Comparison of ENCODE assay signal across 8 cellular contexts in genomic region chr4:37603070-37603468, GRCh38.
A peak's percentile ranks its signal among the peaks of the same experiment; 100 is the strongest.
DNase-seq lines count a peak whose midpoint lies in the region; ATAC-seq and TF ChIP-seq lines count a peak whose summit lies in the region.
"Had no signal": no experiment of that assay in that cellular context is flagged by ENCODE, and none has a peak within 500 bp of the region (broad histone marks: within the 10 kb centered on the region; RNA-seq: fewer than 3 reads in every experiment).

No MANE protein-coding gene starts in this region.

- no peaks in the 10 kb centered on the region for H3K36me3 Mint-ChIP-seq in activated CD4-positive, alpha-beta T cell treated with anti-CD3 and anti-CD28 coated beads for 36 hours (ENCODE audit: low read depth)

- peak; percentile 99 for TF ChIP-seq CTCF in GM12872 (IDR thresholded peaks at IDR 0.05; ENCODE audit: insufficient read depth, low read depth, low read length)

- H3K9me3 Mint-ChIP-seq in activated CD4-positive, alpha-beta T cell treated with anti-CD3 and anti-CD28 coated beads for 36 hours (ENCODE audit: low read depth) = no peaks in the 10 kb centered on the region
- H3K9me3 Mint-ChIP-seq: stimulated activated naive CD8-positive, alpha-beta T cell treated with anti-CD3 and anti-CD28 coated beads, Interleukin-15, Interleukin-2, amounts not matched to agents 100 ng/mL and 50 ng/mL, for 24 hours had no signal

- no peaks in the 10 kb centered on the region for H3K27me3 Mint-ChIP-seq in activated CD4-positive, alpha-beta T cell treated with anti-CD3 and anti-CD28 coated beads for 36 hours
- H3K27me3 Mint-ChIP-seq: stimulated activated naive CD8-positive, alpha-beta T cell treated with anti-CD3 and anti-CD28 coated beads, Interleukin-15, Interleukin-2, amounts not matched to agents 100 ng/mL and 50 ng/mL, for 24 hours had no signal

- DNase-seq in NCI-H2107 (lab: John Stamatoyannopoulos, UW) = peak; percentile 13
- DNase-seq in activated CD4-positive, alpha-beta T cell treated with anti-CD3 and anti-CD28 coated beads for 36 hours = peak; percentile 86
- DNase-seq in cerebellar cortex (ENCODE audit: low spot score) = peak; percentile 85
- peak; percentile 85 for DNase-seq in left lobe of liver (ENCODE audit: low spot score)
- DNase-seq in stimulated activated CD4-positive, alpha-beta T cell treated with anti-CD3 and anti-CD28 coated beads, Interleukin-4, amount 100 ng/mL, for 1 hour = peak; percentile 74

- POLR2A ChIA-PET in activated CD4-positive, alpha-beta T cell treated with anti-CD3 and anti-CD28 coated beads for 36 hours (lab: Charles Lee) = no interaction called here

- ATAC-seq in HG02678 (IDR thresholded peaks at IDR 0.05; ENCODE audit: unreplicated experiment) = peak; percentile 88
- ATAC-seq in activated CD4-positive, alpha-beta T cell treated with anti-CD3 and anti-CD28 coated beads for 36 hours = peak; percentile 63
- ATAC-seq in left lobe of liver = peak; percentile 97

- H3K4me3 Mint-ChIP-seq in activated CD4-positive, alpha-beta T cell treated with anti-CD3 and anti-CD28 coated beads for 36 hours = no peak overlapping the region
- H3K4me3 Mint-ChIP-seq: stimulated activated naive CD8-positive, alpha-beta T cell treated with anti-CD3 and anti-CD28 coated beads, Interleukin-15, Interleukin-2, amounts not matched to agents 100 ng/mL and 50 ng/mL, for 24 hours had no signal

- peak overlapping the region; percentile 53 for H3K27ac Mint-ChIP-seq in activated CD4-positive, alpha-beta T cell treated with anti-CD3 and anti-CD28 coated beads for 36 hours
- H3K27ac Mint-ChIP-seq: stimulated activated naive CD8-positive, alpha-beta T cell treated with anti-CD3 and anti-CD28 coated beads, Interleukin-15, Interleukin-2, amounts not matched to agents 100 ng/mL and 50 ng/mL, for 24 hours had no signal

- intact Hi-C loops in activated CD4-positive, alpha-beta T cell treated with anti-CD3 and anti-CD28 coated beads for 36 hours (cut with DNase I, micrococcal nuclease) = loop anchor here (1.0 to 10.0 kb wide), 8 partner anchors 83 to 432 kb away; partner anchors contain the start of genes PGM2 (in 1 of the 2), RELL1 (in 1 of the 2) and TBC1D1 (in 1 of the 2)

- peaks cover 4% of the 10 kb centered on the region for H3K4me1 Mint-ChIP-seq in activated CD4-positive, alpha-beta T cell treated with anti-CD3 and anti-CD28 coated beads for 36 hours

- CTCF ChIA-PET in activated CD4-positive, alpha-beta T cell treated with anti-CD3 and anti-CD28 coated beads for 36 hours (lab: Charles Lee) = interaction anchor here (0.6 to 3.5 kb wide), 26 partner anchors 8 to 452 kb away, joined by 3 to 18 read pairs (median 4); no protein-coding TSS in a partner anchor

Comparison
In these comparisons a context has a peak if more than half of its experiments do, and no peak if none do; other contexts are left out.
1. Peak in every context shown above with its lines: DNase-seq and ATAC-seq.
2. DNase-seq: peak in every context shown above with its lines; median percentile 86 in activated CD4-positive, alpha-beta T cell treated with anti-CD3 and anti-CD28 coated beads for 36 hours; 85 in cerebellar cortex; 85 in left lobe of liver; 74 in stimulated activated CD4-positive, alpha-beta T cell treated with anti-CD3 and anti-CD28 coated beads, Interleukin-4, amount 100 ng/mL, for 1 hour; 13 in NCI-H2107.